ENCODE assay signal across 8 cellular contexts in the genomic region with DNA sequence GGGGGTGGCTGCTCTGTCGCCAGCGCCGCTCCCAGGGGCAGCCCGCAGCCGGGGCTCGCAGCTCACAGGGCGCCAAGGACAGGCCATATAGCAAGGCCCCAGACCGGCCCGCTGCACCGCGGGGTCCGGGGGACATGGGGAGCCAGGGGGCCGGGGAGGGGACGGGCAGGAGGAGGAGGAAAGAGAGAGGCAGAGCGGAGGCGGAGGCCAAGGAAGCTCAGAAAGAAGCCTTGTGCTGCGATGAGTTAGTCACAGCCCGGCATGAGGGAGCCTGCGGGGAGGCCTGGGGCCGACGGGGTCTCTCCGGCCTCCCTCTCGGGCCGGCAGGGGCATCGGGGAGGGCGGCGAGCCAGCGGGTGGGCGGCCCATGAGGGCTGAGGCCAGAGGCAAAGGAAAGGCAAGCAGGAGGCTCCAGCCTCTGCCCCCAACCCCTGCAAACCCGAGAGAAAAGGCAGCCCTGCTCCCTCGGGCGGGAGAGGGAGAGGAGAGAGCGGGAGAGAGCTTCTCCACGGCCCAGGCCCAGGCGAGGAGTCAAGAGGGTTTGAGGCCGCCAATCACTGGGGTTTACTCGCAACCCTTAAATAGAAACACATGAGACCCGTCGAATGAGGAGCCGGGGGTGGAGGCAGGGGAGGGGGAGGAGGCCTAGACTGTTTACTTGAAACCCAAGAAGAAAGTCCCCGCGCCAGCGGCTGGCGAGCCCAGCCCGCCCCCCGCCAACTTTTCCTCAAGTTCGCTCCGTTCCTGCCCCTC.
DNase-seq lines count a peak whose midpoint lies in the region; ATAC-seq, FAIRE-seq and TF ChIP-seq lines count a peak whose summit lies in the region.

No MANE protein-coding gene starts in this region.

- no peak for TF ChIP-seq CTCF in omental fat pad (IDR thresholded peaks at IDR 0.05)

- FAIRE-seq in GM12892 (lab: Jason Lieb, UNC), result no peak

- TF ChIP-seq POLR2A in GM12892 (IDR thresholded peaks at IDR 0.05; ENCODE audit: low read depth, low read length), result no peak; the same call in 1 of the 2 replicates

- peak; percentile 67 for DNase-seq in GM12892 (ENCODE audit: insufficient read length)
- peak; percentile 67 for DNase-seq in NCI-H2171 (lab: John Stamatoyannopoulos, UW)
- peak; percentile 77 for DNase-seq in activated effector memory CD4-positive, alpha-beta T cell treated with anti-CD3 and anti-CD28 coated beads, Interleukin-2, amount 50 U/mL, for 16 hours
- DNase-seq in foreskin melanocyte, result peak; percentile 77
- no peak for DNase-seq in omental fat pad (ENCODE audit: low spot score)
- DNase-seq in inferior parietal cortex (ENCODE audit: extremely low spot score), result no peak

- ATAC-seq in omental fat pad (ENCODE audit: low FRiP score), result peak; percentile 55
- ATAC-seq in HG02588 (IDR thresholded peaks at IDR 0.05; ENCODE audit: unreplicated experiment), result no peak
- ATAC-seq in GM21381 (IDR thresholded peaks at IDR 0.05; ENCODE audit: unreplicated experiment), result no peak

Comparison
In these comparisons a context has a peak if more than half of its experiments do, and no peak if none do; other contexts are left out.
1. DNase-seq: peak in GM12892 (single experiment), NCI-H2171 (single experiment), activated effector memory CD4-positive, alpha-beta T cell treated with anti-CD3 and anti-CD28 coated beads, Interleukin-2, amount 50 U/mL, for 16 hours (single experiment) and foreskin melanocyte (single experiment); none in omental fat pad (single experiment) and inferior parietal cortex (single experiment).